In genomic region chr16:2531696-2532493, GRCh38 we compare ENCODE assay signal across 8 cellular contexts. TPM values are rescaled to one million over a fixed set of nuclear protein-coding genes. Genes with fewer than 3 reads are reported as not detected.
DNase-seq lines count a peak whose midpoint lies in the region; ATAC-seq and TF ChIP-seq lines count a peak whose summit lies in the region.

No MANE protein-coding gene starts in this region.

- DNase-seq in NCI-H1930 (lab: John Stamatoyannopoulos, UW): peak; percentile 95 to 99
- peak; percentile 94 for DNase-seq in T-helper 9 cell
- DNase-seq in astrocyte of the cerebellum (ENCODE audit: low read depth): peak; percentile 87
- DNase-seq in hepatocyte (ENCODE audit: low spot score): peak; percentile 99
- DNase-seq in retinal pigment epithelial cell (ENCODE audit: low read depth): peak; percentile 85

- H3K9me2 ChIP-seq in hepatocyte (replicated peaks; ENCODE audit: insufficient read depth): no peaks in the 10 kb centered on the region

- no peaks in the 10 kb centered on the region for H3K79me2 ChIP-seq in hepatocyte

- no peaks in the 10 kb centered on the region for H4K20me1 ChIP-seq in hepatocyte (ENCODE audit: insufficient read depth, poor library complexity, severe bottlenecking)

- no peaks in the 10 kb centered on the region for H3K36me3 ChIP-seq in hepatocyte (replicated peaks; ENCODE audit: insufficient read depth, low read depth)

- ATAC-seq in GM18499 (IDR thresholded peaks at IDR 0.05; ENCODE audit: insufficient read depth, unreplicated experiment) (peak; percentile 50), HG02970 (IDR thresholded peaks at IDR 0.05; ENCODE audit: low FRiP score, unreplicated experiment) (peak; percentile 80), GM18870 (IDR thresholded peaks at IDR 0.05; ENCODE audit: unreplicated experiment) (no peak)

- H3K9me3 ChIP-seq in hepatocyte (ENCODE audit: low read depth): no peaks in the 10 kb centered on the region

- peak overlapping the region; percentile 94 for H3K27ac ChIP-seq in hepatocyte

- no peaks in the 10 kb centered on the region for H3K27me3 ChIP-seq in hepatocyte

- peak overlapping the region; percentile 37 for H2AFZ ChIP-seq in hepatocyte

- H3K4me2 ChIP-seq in hepatocyte: peak overlapping the region; percentile 89

- TF ChIP-seq CTCF in astrocyte of the cerebellum (IDR thresholded peaks at IDR 0.05; ENCODE audit: low read depth, low read length, missing control alignments): no peak
- no peak for TF ChIP-seq CTCF in hepatocyte (IDR thresholded peaks at IDR 0.05; ENCODE audit: poor library complexity)
- no peak for TF ChIP-seq CTCF in retinal pigment epithelial cell (conservative IDR thresholded peaks at IDR 0.05; ENCODE audit: low read depth, low read length)

- in situ Hi-C loops in astrocyte of the cerebellum (cut with HindIII; ENCODE audit: low sequenced_read_pairs): no loop called here

- H3K4me3 ChIP-seq in astrocyte of the cerebellum (ENCODE audit: low read depth, low read length): peak overlapping the region; percentile 52
- peak overlapping the region; percentile 34 for H3K4me3 ChIP-seq in hepatocyte
- peak overlapping the region; percentile 61 for H3K4me3 ChIP-seq in retinal pigment epithelial cell (ENCODE audit: low read length)

- WGBS in hepatocyte (ENCODE audit: low lambda C conversion rate, missing lambda C conversion rate): 1% methylated on average over 45 of the region's 84 CpGs

- H3K4me1 ChIP-seq in hepatocyte (ENCODE audit: insufficient read depth): peaks cover 5% of the 10 kb centered on the region

RNA-seq across cellular contexts. Expression of gene CEMP1, which starts 0.7 kb away (rescaled TPM):
- not detected in 2 replicates for total RNA-seq in hepatocyte
- polyA plus RNA-seq in hepatocyte: 11.1 and 21.6 TPM in 2 replicates

RNA-seq across cellular contexts. Expression of gene PDPK1, which starts 5.9 kb away (rescaled TPM):
- total RNA-seq in hepatocyte: 29.8 and 34.5 TPM in 2 replicates
- polyA plus RNA-seq in hepatocyte: 23.6 and 27.1 TPM in 2 replicates

RNA-seq across cellular contexts. Expression of gene AMDHD2, which starts 11.7 kb away (rescaled TPM):
- total RNA-seq in hepatocyte: 43.6 and 50.3 TPM in 2 replicates
- 70.8 and 77.0 TPM in 2 replicates for polyA plus RNA-seq in hepatocyte

RNA-seq across cellular contexts. Expression of gene ATP6V0C, which starts 18.1 kb away (rescaled TPM):
- total RNA-seq in hepatocyte: 81.4 and 89.8 TPM in 2 replicates
- 375 and 385 TPM in 2 replicates for polyA plus RNA-seq in hepatocyte

RNA-seq across cellular contexts. Expression of gene TBC1D24, which starts 57.0 kb away (rescaled TPM):
- total RNA-seq in hepatocyte: 10.4 and 13.6 TPM in 2 replicates
- 8.3 and 10.9 TPM in 2 replicates for polyA plus RNA-seq in hepatocyte
